ENCODE assay signal across 21 cellular contexts in the genomic region with DNA sequence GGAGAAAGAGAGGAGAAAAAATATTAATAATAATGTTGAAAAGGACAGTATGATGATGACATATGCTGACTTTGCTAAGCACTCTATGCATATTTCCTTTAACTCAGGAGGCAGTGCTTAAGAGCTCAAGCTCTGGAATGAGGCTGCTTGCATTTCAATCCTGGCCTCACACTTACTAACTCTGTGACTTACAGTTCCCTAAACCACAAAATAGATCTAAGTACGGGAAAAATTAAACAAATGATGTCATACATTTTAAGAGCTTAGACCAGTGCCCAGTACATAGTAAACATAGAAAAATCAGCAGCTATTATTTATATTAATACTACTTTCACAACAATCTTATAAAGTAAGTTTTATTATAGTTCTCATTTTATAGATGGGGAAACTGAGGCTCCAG.
A peak's percentile ranks its signal among the peaks of the same experiment; 100 is the strongest.
DNase-seq lines count a peak whose midpoint lies in the region; ATAC-seq and FAIRE-seq lines count a peak whose summit lies in the region.
"Had no signal": no experiment of that assay in that cellular context is flagged by ENCODE, and none has a peak within 500 bp of the region (broad histone marks: within the 10 kb centered on the region; RNA-seq: fewer than 3 reads in every experiment).

No MANE protein-coding gene starts in this region.

- DNase-seq in DMS53 (lab: John Stamatoyannopoulos, UW) (peak; percentile 6), DMS53 treated with DMSO at 0.1 percent for 48 hours (lab: John Stamatoyannopoulos, UW; ENCODE audit: unreplicated experiment) (no peak), amniotic stem cell (lab: John Stamatoyannopoulos, UW) (peak; percentile 11), iris pigment epithelial cell (ENCODE audit: low read depth) (peak; percentile 99), urothelium cell line (ENCODE audit: low spot score) (peak; percentile 28), small intestine (no peak)
- DNase-seq: activated naive CD4-positive, alpha-beta T cell treated with Interleukin-2 at 50 U/mL for 16 hours; Caco-2; NCI-H1694; NCI-H510A; OCI-M1; stimulated activated CD4-positive, alpha-beta T cell treated with anti-CD3 and anti-CD28 coated beads, Interleukin-2, amount 100 ng/mL, for 48 hours; transverse colon had no signal

- H3K27ac ChIP-seq in small intestine (ENCODE audit: low read depth in 1 of 2, low read length in 1 of 2), result no peak overlapping the region
- H3K27ac ChIP-seq: 22Rv1, cardiac muscle cell, KMS-11, transverse colon, VCaP had no signal

- FAIRE-seq in urothelium cell line (lab: Jason Lieb, UNC) (no peak), small intestine (lab: Jason Lieb, UNC) (no peak)
- FAIRE-seq: H1 had no signal

- H3K4me3 ChIP-seq in small intestine (ENCODE audit: low read depth in 1 of 2, low read length in 2 of 2), result no peak overlapping the region
- H3K4me3 ChIP-seq: cardiac muscle cell, transverse colon had no signal

- H3K4me1 ChIP-seq in small intestine (ENCODE audit: control insufficient read depth in 2 of 2, insufficient read depth in 1 of 2, low read depth in 1 of 2, low read length in 1 of 2), result no peaks in the 10 kb centered on the region
- H3K4me1 ChIP-seq: Caco-2 had no signal

- H3K27me3 ChIP-seq in small intestine (ENCODE audit: control insufficient read depth in 2 of 2, insufficient read depth in 2 of 2, low read length in 2 of 2), result peaks cover 0 to 2% of the 10 kb centered on the region in 2 donors
- H3K27me3 ChIP-seq: cardiac muscle cell, transverse colon had no signal

- H3K36me3 ChIP-seq in small intestine (ENCODE audit: control insufficient read depth in 2 of 2, insufficient read depth in 2 of 2, low read length in 2 of 2), result no peaks in the 10 kb centered on the region
- H3K36me3 ChIP-seq: cardiac muscle cell, transverse colon had no signal

- WGBS in small intestine, 3 donors, result 28% methylated on average over 1 of the region's 1 CpG

- no peaks in the 10 kb centered on the region for H3K9me3 ChIP-seq in small intestine (ENCODE audit: control insufficient read depth, low read depth)
- H3K9me3 ChIP-seq: Caco-2, transverse colon had no signal

- ATAC-seq in HG02884 (IDR thresholded peaks at IDR 0.05; ENCODE audit: unreplicated experiment) (no peak), HG02678 (IDR thresholded peaks at IDR 0.05; ENCODE audit: unreplicated experiment) (no peak)
- ATAC-seq: SK-N-SH treated with all-trans-retinoic acid at 6 μM for 48 hours had no signal

Comparison
In these comparisons a context has a peak if more than half of its experiments do, and no peak if none do; other contexts are left out.
1. DNase-seq: peak in DMS53 (single experiment), amniotic stem cell (single experiment), iris pigment epithelial cell (single experiment) and urothelium cell line (single experiment); none in DMS53 treated with DMSO at 0.1 percent for 48 hours (single experiment) and small intestine (single experiment).